8 cellular contexts compared by ENCODE assay signal in the genomic region with DNA sequence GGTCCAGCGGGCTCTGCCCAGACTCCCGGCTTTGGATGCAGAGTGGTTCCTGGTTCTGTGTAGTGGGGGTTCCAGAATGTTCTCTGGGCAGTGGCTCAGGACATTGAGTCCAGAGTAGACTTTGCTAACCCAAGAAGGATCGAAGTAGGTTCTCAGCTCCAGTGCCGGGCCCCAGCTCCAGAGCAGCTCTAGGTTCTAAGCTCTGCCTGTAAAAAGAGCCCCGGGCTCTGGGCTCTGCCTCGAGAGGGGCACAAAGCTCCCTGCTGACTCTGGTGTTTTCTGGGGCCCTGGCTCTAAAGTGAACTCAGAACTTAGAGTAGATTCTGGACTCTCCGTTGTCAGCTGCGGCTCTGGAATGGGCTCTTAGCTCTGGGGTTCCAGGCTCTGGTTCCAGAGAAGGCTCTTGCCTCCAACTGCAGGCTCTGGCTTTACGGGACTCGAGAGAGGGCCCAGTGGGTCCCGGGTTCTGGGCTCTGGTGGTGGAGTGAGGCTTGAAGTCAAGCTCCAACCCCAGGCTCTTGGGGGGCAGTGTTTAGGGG. TPM values are rescaled to one million over a fixed set of nuclear protein-coding genes. Genes with fewer than 3 reads are reported as not detected.
A peak's percentile ranks its signal among the peaks of the same experiment; 100 is the strongest.
DNase-seq lines count a peak whose midpoint lies in the region; ATAC-seq and TF ChIP-seq lines count a peak whose summit lies in the region.

No MANE protein-coding gene starts in this region.

- DNase-seq in DND-41, result no peak
- no peak for DNase-seq in PC-3
- no peak for DNase-seq in esophagus squamous epithelium (lab: John Stamatoyannopoulos, UW)
- no peak for DNase-seq in GDM1 (lab: John Stamatoyannopoulos, UW)
- DNase-seq in superior temporal gyrus (ENCODE audit: extremely low spot score), result no peak
- DNase-seq in GM19238 (ENCODE audit: insufficient read length, low spot score), result no peak

- no TSS peak for BruUV-seq in PC-3 (replicated peaks; lab: Mats Ljungman, UMichigan)

- POLR2A ChIA-PET in PC-3 (lab: Charles Lee; ENCODE audit: unreplicated experiment), result interaction anchor here (0.6 kb wide), 1 partner anchor 447 kb away, joined by 4 read pairs; no protein-coding TSS in a partner anchor

- peaks cover 1% of the 10 kb centered on the region; the same call in 1 of the 2 replicates for H3K79me2 ChIP-seq in DND-41 (ENCODE audit: insufficient read depth, low read length)
- peaks cover 6% of the 10 kb centered on the region for H3K79me2 ChIP-seq in PC-3 (ENCODE audit: low read length)
- no peaks in the 10 kb centered on the region for H3K79me2 ChIP-seq in parathyroid adenoma

- H4K20me1 ChIP-seq in DND-41 (ENCODE audit: insufficient read depth, low read length), result peaks cover 34% of the 10 kb centered on the region
- H4K20me1 ChIP-seq in PC-3 (ENCODE audit: low read length), result peaks cover 15% of the 10 kb centered on the region

- no peak overlapping the region for H3K4me3 ChIP-seq in DND-41 (ENCODE audit: low read depth in 1 of 2, low read length in 2 of 2)
- H3K4me3 ChIP-seq in PC-3 (ENCODE audit: low read length), result peak overlapping the region; percentile 72
- H3K4me3 ChIP-seq in esophagus squamous epithelium, result peak overlapping the region; percentile 24 to 64 (median 52)
- H3K4me3 ChIP-seq in parathyroid adenoma (ENCODE audit: low read depth, low read length), result no peak overlapping the region

- ATAC-seq in DND-41 (ENCODE audit: insufficient read depth, low read depth) (no peak), PC-3 (peak; percentile 8; the same call in 1 of the 2 replicates), GM21786 (IDR thresholded peaks at IDR 0.05; ENCODE audit: unreplicated experiment) (no peak)

- intact Hi-C loops in PC-3 (cut with micrococcal nuclease), result loop anchor here (1.0 to 2.0 kb wide), 2 partner anchors 43 to 79 kb away; no protein-coding TSS in a partner anchor
- intact Hi-C loops in esophagus squamous epithelium (cut with DNase I), result loop anchor here (2.0 to 10.0 kb wide), 2 partner anchors 81 to 291 kb away; a partner anchor contains a TSS

- 46 to 50% methylated on average over 2 to 4 of the region's 11 CpGs for WGBS in esophagus squamous epithelium, 2 donors

- H3K27ac ChIP-seq in DND-41 (ENCODE audit: low read length), result no peak overlapping the region
- no peak overlapping the region for H3K27ac ChIP-seq in PC-3 (ENCODE audit: low read length)
- H3K27ac ChIP-seq in esophagus squamous epithelium, result peak overlapping the region; percentile 17 to 75 (median 32)
- no peak overlapping the region for H3K27ac ChIP-seq in parathyroid adenoma

- H3K4me2 ChIP-seq in DND-41 (ENCODE audit: insufficient read depth, low read length) (peak overlapping the region; percentile 97), PC-3 (ENCODE audit: low read length) (peak overlapping the region; percentile 95), parathyroid adenoma (ENCODE audit: low read length) (peak overlapping the region; percentile 82)

- CTCF ChIA-PET in PC-3 (lab: Charles Lee), result interaction anchor here (0.6 to 4.4 kb wide), 9 partner anchors 21 to 129 kb away, joined by 3 to 58 read pairs (median 9); a partner anchor contains a TSS

- peaks cover 11% of the 10 kb centered on the region for H3F3A ChIP-seq in PC-3 (ENCODE audit: low read length, unreplicated experiment)

- H3K36me3 ChIP-seq in DND-41 (ENCODE audit: insufficient read depth, low read length) (peaks cover 26% of the 10 kb centered on the region), PC-3 (ENCODE audit: low read depth, low read length) (peaks cover 16% of the 10 kb centered on the region), esophagus squamous epithelium (peaks cover 12 to 28% (median 17%) of the 10 kb centered on the region in 3 donors), parathyroid adenoma (ENCODE audit: control insufficient read depth, insufficient read depth, low read length) (no peaks in the 10 kb centered on the region)

- H2AFZ ChIP-seq in DND-41 (ENCODE audit: low read depth, low read length), result no peak overlapping the region
- H2AFZ ChIP-seq in PC-3 (ENCODE audit: low read length), result peak overlapping the region; percentile 84
- H2AFZ ChIP-seq in parathyroid adenoma, result peak overlapping the region; percentile 85

- H3K9me2 ChIP-seq in PC-3 (replicated peaks; ENCODE audit: low read length), result no peaks in the 10 kb centered on the region

- peaks cover 18% of the 10 kb centered on the region for H3K4me1 ChIP-seq in DND-41 (ENCODE audit: insufficient read depth, low read length)
- 0 out of 2 replicates have a peak, but pooled peaks cover 1% of the 10 kb centered on the region for H3K4me1 ChIP-seq in PC-3 (ENCODE audit: insufficient read depth, low read length)
- H3K4me1 ChIP-seq in esophagus squamous epithelium, result peaks cover 16 to 50% (median 19%) of the 10 kb centered on the region in 3 donors
- H3K4me1 ChIP-seq in parathyroid adenoma, result peaks cover 3% of the 10 kb centered on the region

- H3K9ac ChIP-seq in DND-41 (ENCODE audit: low read depth, low read length) (peak overlapping the region; percentile 58; the same call in 1 of the 2 replicates), PC-3 (ENCODE audit: low read length) (peak overlapping the region; percentile 62), parathyroid adenoma (no peak overlapping the region)

- H3K27me3 ChIP-seq in DND-41 (ENCODE audit: insufficient read depth, low read length, poor library complexity) (no peaks in the 10 kb centered on the region), PC-3 (ENCODE audit: low read length) (no peaks in the 10 kb centered on the region), esophagus squamous epithelium (no peaks in the 10 kb centered on the region), parathyroid adenoma (ENCODE audit: control insufficient read depth, insufficient read depth, low read length) (no peaks in the 10 kb centered on the region)

- no peak for TF ChIP-seq POLR2A in esophagus squamous epithelium (IDR thresholded peaks at IDR 0.05)

- TF ChIP-seq CTCF in DND-41 (IDR thresholded peaks at IDR 0.05; ENCODE audit: borderline replicate concordance, extremely low read depth, low read length, poor library complexity, severe bottlenecking) (no peak), PC-3 (conservative IDR thresholded peaks at IDR 0.05; ENCODE audit: low read depth, low read length) (no peak), esophagus squamous epithelium (IDR thresholded peaks at IDR 0.05) (no peak), parathyroid adenoma (IDR thresholded peaks at IDR 0.05) (no peak)

- H3K9me3 ChIP-seq in DND-41 (ENCODE audit: insufficient read depth, low read length, severe bottlenecking) (no peaks in the 10 kb centered on the region), PC-3 (ENCODE audit: low read length) (no peaks in the 10 kb centered on the region), esophagus squamous epithelium (no peaks in the 10 kb centered on the region), parathyroid adenoma (ENCODE audit: control insufficient read depth, low read length) (no peaks in the 10 kb centered on the region)

RNA-seq across cellular contexts. Expression of a gene that starts 0.4 kb away (rescaled TPM):
- total RNA-seq in PC-3 (2014; rRNA removed) (not detected in 2 replicates), esophagus squamous epithelium (not detected)

RNA-seq across cellular contexts. Expression of a gene that starts 8.1 kb away (rescaled TPM):
- total RNA-seq in PC-3 (2014; rRNA removed) (1,981 and 2,242 TPM in 2 replicates), esophagus squamous epithelium (1,000 to 10,000 TPM; 2,345 to 3,186 (median 2,827) TPM)

RNA-seq across cellular contexts. Expression of a gene that starts 8.3 kb away (rescaled TPM):
- total RNA-seq in PC-3 (2014; rRNA removed), result 54.5 and 63.0 TPM in 2 replicates
- 10 to 100 TPM; 39.1 to 59.6 (median 45.3) TPM for total RNA-seq in esophagus squamous epithelium

Comparison
In these comparisons a context has a peak if more than half of its experiments do, and no peak if none do; other contexts are left out.
1. H3K27ac ChIP-seq: peak in esophagus squamous epithelium (4 of 4); none in DND-41 (single experiment), PC-3 (single experiment) and parathyroid adenoma (single experiment).
2. H3K4me3 ChIP-seq: peak in PC-3 (single experiment) and esophagus squamous epithelium (4 of 4); none in DND-41 (0 of 2) and parathyroid adenoma (single experiment).
3. Peak in every context shown above with its lines, with median percentiles within 50 percentile points of each other: H3K4me2 ChIP-seq.